ENCODE assay signal across 14 cellular contexts in genomic region chrX:2299871-2300270, GRCh38.
A peak's percentile ranks its signal among the peaks of the same experiment; 100 is the strongest.
DNase-seq lines count a peak whose midpoint lies in the region.
"Had no signal": no experiment of that assay in that cellular context is flagged by ENCODE, and none has a peak within 500 bp of the region (broad histone marks: within the 10 kb centered on the region; RNA-seq: fewer than 3 reads in every experiment).

No MANE protein-coding gene starts in this region.

- H3K9me3 ChIP-seq in HAP-1 = peaks cover 2% of the 10 kb centered on the region; the same call in 1 of the 2 replicates
- H3K9me3 ChIP-seq: A549 had no signal

- DNase-seq in HAP-1 (ENCODE audit: low spot score in 2 of 2) = peak; percentile 23 to 49
- DNase-seq in fibroblast of peridontal ligament (ENCODE audit: extremely low read depth) = peak; percentile 5
- DNase-seq in inferior parietal cortex (ENCODE audit: extremely low spot score) = peak; percentile 18
- DNase-seq in superior temporal gyrus (ENCODE audit: extremely low spot score) = peak; percentile 59
- no peak for DNase-seq in substantia nigra (lab: John Stamatoyannopoulos, UW)
- no peak for DNase-seq in NOMO-1 treated with DMSO at 0.1 percent for 48 hours (lab: John Stamatoyannopoulos, UW; ENCODE audit: unreplicated experiment)
- no peak for DNase-seq in dedifferentiated amniotic fluid mesenchymal stem cell (ENCODE audit: extremely low spot score)
- DNase-seq: CD8-positive, alpha-beta memory T cell; HCEC 1CT; HFFc6 had no signal

- in situ Hi-C loops in HAP-1 (cut with MboI; ENCODE audit: low sequenced_read_pairs) = no loop called here

- H3K36me3 ChIP-seq in HAP-1 (replicated peaks) = no peaks in the 10 kb centered on the region

- no peak overlapping the region for H3K27ac ChIP-seq in substantia nigra (ENCODE audit: low read depth, low read length, poor library complexity, severe bottlenecking)
- H3K27ac ChIP-seq: A549, BLaER1 had no signal

- no peaks in the 10 kb centered on the region for H3K4me1 ChIP-seq in HAP-1
- H3K4me1 ChIP-seq: A549 had no signal

- H3K4me3 ChIP-seq in HAP-1 = no peak overlapping the region
- H3K4me3 ChIP-seq: A549, BLaER1, GM12878, GM23338 had no signal

- H3K27me3 ChIP-seq in HAP-1 (ENCODE audit: low read depth) = no peaks in the 10 kb centered on the region
- H3K27me3 ChIP-seq: BLaER1 had no signal

Comparison
In these comparisons a context has a peak if more than half of its experiments do, and no peak if none do; other contexts are left out.
1. DNase-seq: peak in HAP-1 (2 of 2), fibroblast of peridontal ligament (single experiment), inferior parietal cortex (single experiment) and superior temporal gyrus (single experiment); none in substantia nigra (0 of 49), NOMO-1 treated with DMSO at 0.1 percent for 48 hours (single experiment) and dedifferentiated amniotic fluid mesenchymal stem cell (single experiment).